ENCODE assay signal across 2 cellular contexts in genomic region chr11:5891216-5891800, GRCh38.
TF ChIP-seq lines count a peak whose summit lies in the region.

No MANE protein-coding gene starts in this region.

TF ChIP-seq in SK-N-SH, 30 proteins besides CTCF, POLR2A, EP300 and RAD21:
- no peak for TF ChIP-seq REST (IDR thresholded peaks at IDR 0.05; ENCODE audit: low read depth, low read length)
- no peak for TF ChIP-seq MXI1 (IDR thresholded peaks at IDR 0.05; ENCODE audit: low read depth, low read length)
- TF ChIP-seq CHD2 (IDR thresholded peaks at IDR 0.05; ENCODE audit: low read length, partially characterized antibody), result no peak
- TF ChIP-seq ZBTB33 (IDR thresholded peaks at IDR 0.05; ENCODE audit: borderline replicate concordance, low read depth), result no peak
- no peak for TF ChIP-seq JUND (IDR thresholded peaks at IDR 0.05)
- TF ChIP-seq IRF3 (IDR thresholded peaks at IDR 0.05; ENCODE audit: low read depth, low read length), result no peak
- TF ChIP-seq NFIC (IDR thresholded peaks at IDR 0.05; ENCODE audit: borderline replicate concordance), result no peak
- TF ChIP-seq PBX3 (IDR thresholded peaks at IDR 0.05), result no peak

TF ChIP-seq in SK-N-SH treated with all-trans-retinoic acid at 6 μM for 48 hours, 23 proteins besides CTCF, POLR2A, EP300 and RAD21 (continued from another document):
- no peak for TF ChIP-seq ZFP30 (CRISPR knock-in tag; IDR thresholded peaks at IDR 0.05)
- TF ChIP-seq PATZ1 (CRISPR knock-in tag; IDR thresholded peaks at IDR 0.05; ENCODE audit: borderline replicate concordance), result no peak
- TF ChIP-seq ISL1 (CRISPR knock-in tag; IDR thresholded peaks at IDR 0.05), result no peak
- TF ChIP-seq BACH2 (CRISPR knock-in tag; IDR thresholded peaks at IDR 0.05; ENCODE audit: borderline replicate concordance), result no peak
- no peak for TF ChIP-seq CSRNP3 (CRISPR knock-in tag; IDR thresholded peaks at IDR 0.05)
- TF ChIP-seq POU6F1 (CRISPR knock-in tag; IDR thresholded peaks at IDR 0.05; ENCODE audit: borderline replicate concordance, low read depth), result no peak
- no peak for TF ChIP-seq CSDC2 (CRISPR knock-in tag; IDR thresholded peaks at IDR 0.05)
- no peak for TF ChIP-seq CREB5 (CRISPR knock-in tag; IDR thresholded peaks at IDR 0.05; ENCODE audit: low read depth)
- TF ChIP-seq RARB (CRISPR knock-in tag; IDR thresholded peaks at IDR 0.05), result no peak
- no peak for TF ChIP-seq PPARA (CRISPR knock-in tag; IDR thresholded peaks at IDR 0.05; ENCODE audit: borderline replicate concordance)
- no peak for TF ChIP-seq TCF4 (CRISPR knock-in tag; IDR thresholded peaks at IDR 0.05; ENCODE audit: borderline replicate concordance)
- no peak for TF ChIP-seq ZNF8 (CRISPR knock-in tag; IDR thresholded peaks at IDR 0.05)
- no peak for TF ChIP-seq TSHZ2 (CRISPR knock-in tag; IDR thresholded peaks at IDR 0.05)
TF ChIP-seq in SK-N-SH treated with all-trans-retinoic acid at 6 μM for 48 hours: peak in this region for 0.
